ENCODE assay signal across 8 cellular contexts in genomic region chr9:70113403-70114022, GRCh38.
DNase-seq lines count a peak whose midpoint lies in the region; ATAC-seq and TF ChIP-seq lines count a peak whose summit lies in the region.

No MANE protein-coding gene starts in this region.

- TF ChIP-seq POLR2A in spleen (IDR thresholded peaks at IDR 0.05), result no peak

- H3K9me3 ChIP-seq in ascending aorta (no peaks in the 10 kb centered on the region), hepatocyte (ENCODE audit: low read depth) (no peaks in the 10 kb centered on the region), spleen (no peaks in the 10 kb centered on the region)

- H3K79me2 ChIP-seq in hepatocyte, result no peaks in the 10 kb centered on the region

- H2AFZ ChIP-seq in hepatocyte, result no peak overlapping the region

- no peaks in the 10 kb centered on the region for H3K27me3 ChIP-seq in ascending aorta
- H3K27me3 ChIP-seq in hepatocyte, result no peaks in the 10 kb centered on the region
- H3K27me3 ChIP-seq in spleen (replicated peaks in 1 of 7), result peaks cover 0 to 18% (median 0%) of the 10 kb centered on the region in 7 donors

- peaks cover 0 to 3% of the 10 kb centered on the region in 2 donors for H3K36me3 ChIP-seq in ascending aorta
- H3K36me3 ChIP-seq in hepatocyte (replicated peaks; ENCODE audit: insufficient read depth, low read depth), result no peaks in the 10 kb centered on the region
- H3K36me3 ChIP-seq in spleen, result no peaks in the 10 kb centered on the region

- H4K20me1 ChIP-seq in hepatocyte (ENCODE audit: insufficient read depth, poor library complexity, severe bottlenecking), result no peaks in the 10 kb centered on the region

- intact Hi-C loops in ascending aorta (cut with DNase I) (loop anchor here (5.0 kb wide), 1 partner anchor 71 kb away; the partner anchor contains the start of gene MAMDC2), spleen (cut with DNase I; ENCODE audit: low total_unique reads) (loop anchor here (5.0 kb wide), 1 partner anchor 141 kb away; no protein-coding TSS in a partner anchor)

- DNase-seq in GM03348 (ENCODE audit: low spot score), result peak; percentile 80
- peak; percentile 58 for DNase-seq in NCI-H2227 (lab: John Stamatoyannopoulos, UW; ENCODE audit: unreplicated experiment)
- DNase-seq in ascending aorta (ENCODE audit: low spot score in 2 of 2), result peak in 1 of 2 donors; percentile 73
- DNase-seq in hepatocyte (ENCODE audit: low spot score), result peak; percentile 67
- DNase-seq in spleen, result no peak

- no peak overlapping the region for H3K4me3 ChIP-seq in ascending aorta
- no peak overlapping the region for H3K4me3 ChIP-seq in hepatocyte
- H3K4me3 ChIP-seq in spleen, result no peak overlapping the region

- H3K4me2 ChIP-seq in hepatocyte, result no peak overlapping the region

- TF ChIP-seq CTCF in 22Rv1 (IDR thresholded peaks at IDR 0.05) (peak; percentile 85), ascending aorta (IDR thresholded peaks at IDR 0.05) (peak in 2 of 3 experiments; percentile 59 to 71), hepatocyte (IDR thresholded peaks at IDR 0.05; ENCODE audit: poor library complexity) (peak; percentile 62), spleen (IDR thresholded peaks at IDR 0.05 in 8 of 11, conservative IDR thresholded peaks at IDR 0.05 in 3 of 11) (peak; percentile 17 to 68 (median 57))

- H3K4me1 ChIP-seq in ascending aorta, result no peaks in the 10 kb centered on the region
- H3K4me1 ChIP-seq in hepatocyte (ENCODE audit: insufficient read depth), result peaks cover 2% of the 10 kb centered on the region
- H3K4me1 ChIP-seq in spleen, result peaks cover 0 to 16% (median 6%) of the 10 kb centered on the region in 6 donors

- H3K27ac ChIP-seq in 22Rv1 (no peak overlapping the region), ascending aorta (no peak overlapping the region), hepatocyte (no peak overlapping the region), spleen (peak overlapping the region in 1 of 8 donors; percentile 3)

- peak; percentile 64 for ATAC-seq in HG02763 (IDR thresholded peaks at IDR 0.05; ENCODE audit: unreplicated experiment)
- ATAC-seq in GM18520 (IDR thresholded peaks at IDR 0.05; ENCODE audit: unreplicated experiment), result no peak

- no peaks in the 10 kb centered on the region for H3K9me2 ChIP-seq in hepatocyte (replicated peaks; ENCODE audit: insufficient read depth)

- 87% methylated on average over 4 of the region's 4 CpGs for WGBS in hepatocyte (ENCODE audit: low lambda C conversion rate, missing lambda C conversion rate)
- 61 to 76% (median 71%) methylated on average over 4 of the region's 4 CpGs for WGBS in spleen, 5 donors
